Comparison of ENCODE assay signal across 6 cellular contexts in genomic region chr19:36128392-36128736, GRCh38. TPM values are rescaled to one million over a fixed set of nuclear protein-coding genes. Genes with fewer than 3 reads are reported as not detected.
DNase-seq lines count a peak whose midpoint lies in the region; ATAC-seq and TF ChIP-seq lines count a peak whose summit lies in the region.

No MANE protein-coding gene starts in this region.

- H3K9me3 ChIP-seq in esophagus muscularis mucosa (no peaks in the 10 kb centered on the region), stomach (no peaks in the 10 kb centered on the region)

- H3K4me3 ChIP-seq in GM12865 (ENCODE audit: low read depth, low read length) (peak overlapping the region; percentile 77), esophagus muscularis mucosa (peak overlapping the region; percentile 47 to 65 (median 54)), stomach (peak overlapping the region; percentile 38 to 47 (median 46))

- TF ChIP-seq EP300 in esophagus muscularis mucosa (IDR thresholded peaks at IDR 0.05) (no peak), stomach (IDR thresholded peaks at IDR 0.05) (no peak)

- H3K27me3 ChIP-seq in esophagus muscularis mucosa = no peaks in the 10 kb centered on the region
- no peaks in the 10 kb centered on the region for H3K27me3 ChIP-seq in stomach

- intact Hi-C loops in esophagus muscularis mucosa (cut with DNase I) (no loop called here), stomach (cut with DNase I; ENCODE audit: low total_unique reads) (no loop called here)

- DNase-seq in GM12865 (ENCODE audit: low read depth) = peak; percentile 53
- peak; percentile 73 for DNase-seq in NCI-H82 (lab: John Stamatoyannopoulos, UW)
- DNase-seq in esophagus muscularis mucosa (ENCODE audit: extremely low spot score) = no peak
- DNase-seq in stomach = no peak
- no peak for DNase-seq in H4 (ENCODE audit: low spot score)

- H3K4me1 ChIP-seq in esophagus muscularis mucosa = peaks cover 11 to 22% (median 20%) of the 10 kb centered on the region in 4 donors
- peaks cover 9 to 51% (median 18%) of the 10 kb centered on the region in 4 donors for H3K4me1 ChIP-seq in stomach

- no peak for ATAC-seq in HG03095 (IDR thresholded peaks at IDR 0.05; ENCODE audit: unreplicated experiment)

- peaks cover 26 to 29% (median 28%) of the 10 kb centered on the region in 4 donors for H3K36me3 ChIP-seq in esophagus muscularis mucosa
- peaks cover 12 to 29% (median 27%) of the 10 kb centered on the region in 4 donors for H3K36me3 ChIP-seq in stomach

- TF ChIP-seq POLR2A in esophagus muscularis mucosa (IDR thresholded peaks at IDR 0.05; ENCODE audit: low read depth) = no peak
- TF ChIP-seq POLR2A in stomach (IDR thresholded peaks at IDR 0.05) = no peak

- 9% methylated on average over 10 of the region's 10 CpGs for WGBS in esophagus muscularis mucosa
- WGBS in stomach, 5 donors = 7 to 13% (median 9%) methylated on average over 10 of the region's 10 CpGs

- no peak for TF ChIP-seq CTCF in GM12865 (IDR thresholded peaks at IDR 0.05; ENCODE audit: insufficient read depth, low read depth, low read length, missing control alignments)
- no peak for TF ChIP-seq CTCF in esophagus muscularis mucosa (IDR thresholded peaks at IDR 0.05)
- TF ChIP-seq CTCF in stomach (IDR thresholded peaks at IDR 0.05) = no peak

- peak overlapping the region; percentile 84 to 94 (median 89) for H3K27ac ChIP-seq in esophagus muscularis mucosa (replicated peaks in 1 of 4)
- peak overlapping the region; percentile 86 to 94 (median 90) for H3K27ac ChIP-seq in stomach

RNA-seq across cellular contexts. Expression of gene CAPNS1, which starts 11.5 kb away (rescaled TPM):
- total RNA-seq in esophagus muscularis mucosa (100 to 1,000 TPM; 212 to 245 (median 229) TPM), stomach (100 to 1,000 TPM in 4 of 5 donors, 10 to 100 TPM in 1; 93.7 to 188 (median 115) TPM)
- polyA plus RNA-seq in stomach = 100 to 1,000 TPM; 500 to 575 (median 554) TPM
- 462 and 482 TPM in 2 replicates for total RNA-seq in H4 (2014; rRNA removed; shearing (Covaris generic))

RNA-seq across cellular contexts. Expression of gene TBCB, which starts 13.1 kb away (rescaled TPM):
- 100 to 1,000 TPM; 164 to 230 (median 192) TPM for total RNA-seq in esophagus muscularis mucosa
- total RNA-seq in stomach = 100 to 1,000 TPM in 1 of 5 donors, 10 to 100 TPM in 4; 32.1 to 263 (median 71.0) TPM
- polyA plus RNA-seq in stomach = 100 to 1,000 TPM; 137 to 165 (median 140) TPM
- total RNA-seq in H4 (2014; rRNA removed; shearing (Covaris generic)) = 509 and 536 TPM in 2 replicates

RNA-seq across cellular contexts. Expression of gene POLR2I, which starts 13.7 kb away (rescaled TPM):
- total RNA-seq in esophagus muscularis mucosa = 100 to 1,000 TPM in 2 of 4 donors, 10 to 100 TPM in 2; 64.8 to 152 (median 85.7) TPM
- 100 to 1,000 TPM in 1 of 5 donors, 10 to 100 TPM in 4; 16.2 to 199 (median 42.8) TPM for total RNA-seq in stomach
- 100 to 1,000 TPM in 2 of 3 donors, 10 to 100 TPM in 1; 84.0 to 123 (median 117) TPM for polyA plus RNA-seq in stomach
- total RNA-seq in H4 (2014; rRNA removed; shearing (Covaris generic)) = 192 and 193 TPM in 2 replicates

RNA-seq across cellular contexts. Expression of gene OVOL3, which starts 17.4 kb away (rescaled TPM):
- total RNA-seq in esophagus muscularis mucosa = not detected
- total RNA-seq in stomach = not detected
- polyA plus RNA-seq in stomach = not detected
- not detected in 2 replicates for total RNA-seq in H4 (2014; rRNA removed; shearing (Covaris generic))

RNA-seq across cellular contexts. Expression of gene COX7A1, which starts 23.9 kb away (rescaled TPM):
- total RNA-seq in esophagus muscularis mucosa (100 to 1,000 TPM in 2 of 4 donors, 10 to 100 TPM in 2; 65.8 to 231 (median 101) TPM), stomach (10 to 100 TPM in 2 of 5 donors, 1 to 10 TPM in 2, not detected in 1; 4.0 to 21.0 (median 10.4) TPM)
- polyA plus RNA-seq in stomach = 10 to 100 TPM; 31.9 to 43.4 (median 32.7) TPM
- total RNA-seq in H4 (2014; rRNA removed; shearing (Covaris generic)) = not detected in 2 replicates

Comparison
In these comparisons a context has a peak if more than half of its experiments do, and no peak if none do; other contexts are left out.
1. DNase-seq: peak in GM12865 (single experiment) and NCI-H82 (single experiment); none in esophagus muscularis mucosa (single experiment), stomach (single experiment) and H4 (single experiment).
2. Peak in every context shown above with its lines, with median percentiles within 50 percentile points of each other: H3K4me3 ChIP-seq.